19 cellular contexts compared by ENCODE assay signal in genomic region chr2:232211743-232212686, GRCh38.
DNase-seq lines count a peak whose midpoint lies in the region; ATAC-seq, FAIRE-seq and TF ChIP-seq lines count a peak whose summit lies in the region.
"Had no signal": no experiment of that assay in that cellular context is flagged by ENCODE, and none has a peak within 500 bp of the region (broad histone marks: within the 10 kb centered on the region; RNA-seq: fewer than 3 reads in every experiment).

No MANE protein-coding gene starts in this region.

- no peak overlapping the region for H3K4me3 Mint-ChIP-seq in chondrocyte (ENCODE audit: unreplicated experiment)
- H3K4me3 Mint-ChIP-seq: activated CD8-positive, alpha-beta T cell treated with anti-CD3 and anti-CD28 coated beads, Interleukin-2, amount 10 ng/mL, durations not matched to agents 7 days and 5 days had no signal

- peaks cover 14% of the 10 kb centered on the region for H3K36me3 Mint-ChIP-seq in chondrocyte (ENCODE audit: low read depth)

- FAIRE-seq in GM19239 (lab: Jason Lieb, UNC), result peak; percentile 49

- no peaks in the 10 kb centered on the region for H3K9me3 Mint-ChIP-seq in chondrocyte (ENCODE audit: low read depth)
- H3K9me3 Mint-ChIP-seq: activated T-helper 2 cell treated with anti-CD3 and anti-CD28 coated beads, Interferon-gamma antibody, Interleukin-2, Interleukin-4, amounts not matched to agents 10 μg/mL and 5 μg/mL and 100 μg/mL, durations not matched to agents 14 hours and 24 hours and 36 hours had no signal

- no peaks in the 10 kb centered on the region for H3K27me3 ChIP-seq in BLaER1
- H3K27me3 ChIP-seq: heart right ventricle, sigmoid colon, tibial artery had no signal

- 0 out of 2 replicates have a peak overlapping the region, but pooled peaks have one; percentile 39 for H3K27ac ChIP-seq in BLaER1
- no peak overlapping the region for H3K27ac ChIP-seq in caudate nucleus (ENCODE audit: low read depth, low read length)
- H3K27ac ChIP-seq: heart right ventricle, sigmoid colon, tibial artery had no signal

- H3K4me2 ChIP-seq in BLaER1, result peak overlapping the region; percentile 83

- H3K27me3 Mint-ChIP-seq in chondrocyte (ENCODE audit: low read depth), result no peaks in the 10 kb centered on the region

- DNase-seq in GM19239 (ENCODE audit: insufficient read length, low spot score), result peak; percentile 39
- peak; percentile 32 for DNase-seq in amniotic epithelial cell (ENCODE audit: low read depth)
- no peak for DNase-seq in caudate nucleus (lab: John Stamatoyannopoulos, UW)
- DNase-seq in chondrocyte (ENCODE audit: low spot score), result no peak
- DNase-seq: activated CD8-positive, alpha-beta T cell treated with anti-CD3 and anti-CD28 coated beads, Interleukin-2, amount 10 ng/mL, durations not matched to agents 7 days and 5 days; aorta; Calu3; heart right ventricle; mucosa of descending colon; NCI-H1092; NCI-H446 treated with DMSO at 0.1 percent for 48 hours; sigmoid colon; stimulated activated CD8-positive, alpha-beta memory T cell treated with anti-CD3 and anti-CD28 coated beads, Interleukin-4, amount 100 ng/mL, for 48 hours; tibial artery had no signal

- H3K36me3 ChIP-seq in BLaER1, result peaks cover 31% of the 10 kb centered on the region

- no peaks in the 10 kb centered on the region for H3K9me3 ChIP-seq in BLaER1
- H3K9me3 ChIP-seq: heart right ventricle, mucosa of descending colon, sigmoid colon, tibial artery had no signal

- H3K4me1 ChIP-seq in BLaER1, result peaks cover 17% of the 10 kb centered on the region
- H3K4me1 ChIP-seq: tibial artery had no signal

- no peak overlapping the region for H3K27ac Mint-ChIP-seq in chondrocyte (ENCODE audit: unreplicated experiment)
- H3K27ac Mint-ChIP-seq: activated CD8-positive, alpha-beta T cell treated with anti-CD3 and anti-CD28 coated beads, Interleukin-2, amount 10 ng/mL, durations not matched to agents 7 days and 5 days; activated T-helper 2 cell treated with anti-CD3 and anti-CD28 coated beads, Interferon-gamma antibody, Interleukin-2, Interleukin-4, amounts not matched to agents 10 μg/mL and 5 μg/mL and 100 μg/mL, durations not matched to agents 14 hours and 24 hours and 36 hours had no signal

- ATAC-seq in HG03342 (IDR thresholded peaks at IDR 0.05; ENCODE audit: unreplicated experiment) (peak; percentile 77), GM18867 (IDR thresholded peaks at IDR 0.05; ENCODE audit: unreplicated experiment) (no peak), GM21515 (IDR thresholded peaks at IDR 0.05; ENCODE audit: unreplicated experiment) (no peak)
- ATAC-seq: activated CD8-positive, alpha-beta T cell treated with anti-CD3 and anti-CD28 coated beads, Interleukin-2, amount 10 ng/mL, durations not matched to agents 7 days and 5 days; heart right ventricle; mucosa of descending colon had no signal

- H3K4me3 ChIP-seq in BLaER1, result no peak overlapping the region
- H3K4me3 ChIP-seq: heart right ventricle, mucosa of descending colon, sigmoid colon, tibial artery had no signal

- TF ChIP-seq CTCF in chondrocyte (IDR thresholded peaks at IDR 0.05), result no peak

- H4K20me1 ChIP-seq in BLaER1, result no peaks in the 10 kb centered on the region

- 0 out of 2 replicates have a peak overlapping the region, but pooled peaks have one; percentile 40 for H3K9ac ChIP-seq in BLaER1

- no peaks in the 10 kb centered on the region for H3K4me1 Mint-ChIP-seq in chondrocyte (ENCODE audit: low read depth)

Comparison
In these comparisons a context has a peak if more than half of its experiments do, and no peak if none do; other contexts are left out.
1. DNase-seq: peak in GM19239 (single experiment) and amniotic epithelial cell (single experiment); none in caudate nucleus (0 of 61) and chondrocyte (single experiment).